8 cellular contexts compared by ENCODE assay signal in the genomic region with DNA sequence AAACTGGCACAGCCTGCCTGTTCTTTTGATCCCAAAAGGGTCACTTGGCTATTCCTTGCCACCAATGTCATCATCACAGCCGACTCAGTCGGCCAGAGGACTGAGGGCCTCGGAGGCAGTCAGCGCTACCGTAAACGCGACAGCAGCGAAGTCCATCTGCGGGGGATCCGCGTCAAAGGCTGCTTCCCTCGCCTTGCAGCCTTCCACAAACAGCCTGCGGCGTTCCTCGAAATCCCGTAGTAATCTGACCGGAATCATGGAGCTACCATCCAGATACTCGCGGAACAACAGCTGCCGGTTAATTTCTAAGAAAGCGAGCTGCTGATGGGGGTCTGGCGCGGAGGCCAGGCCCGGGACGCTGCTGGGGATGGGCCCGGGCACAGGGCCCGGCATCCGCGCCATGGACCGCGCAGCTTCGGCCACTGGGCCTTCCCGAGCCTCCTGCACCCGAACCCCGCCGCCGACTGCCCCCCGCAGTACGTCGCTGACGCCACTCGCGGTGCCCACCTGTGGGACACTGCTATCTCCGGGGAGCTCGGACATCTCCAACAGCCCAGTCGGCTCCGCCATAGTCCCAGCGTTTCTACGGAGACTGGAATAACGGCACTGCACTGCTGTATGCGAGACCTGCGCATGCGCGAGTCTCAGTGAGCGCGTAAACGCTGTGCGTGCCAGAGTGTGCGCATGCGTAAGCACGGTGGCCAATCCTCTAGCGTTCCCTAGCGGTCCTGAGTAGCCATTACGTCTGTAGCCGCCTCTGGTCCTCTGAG. TPM values are rescaled to one million over a fixed set of nuclear protein-coding genes. Genes with fewer than 3 reads are reported as not detected.
DNase-seq lines count a peak whose midpoint lies in the region; ATAC-seq and TF ChIP-seq lines count a peak whose summit lies in the region.

A gene with protein sequence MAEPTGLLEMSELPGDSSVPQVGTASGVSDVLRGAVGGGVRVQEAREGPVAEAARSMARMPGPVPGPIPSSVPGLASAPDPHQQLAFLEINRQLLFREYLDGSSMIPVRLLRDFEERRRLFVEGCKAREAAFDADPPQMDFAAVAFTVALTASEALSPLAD (minus strand): TSS at position 620 of the 770 bp plus-strand sequence. CDS start 50 bp downstream, at position 570.

- H3K9me3 ChIP-seq in right cardiac atrium (ENCODE audit: control insufficient read depth, low read length) (no peaks in the 10 kb centered on the region), uterus (no peaks in the 10 kb centered on the region)

- H3K4me1 ChIP-seq in right cardiac atrium (ENCODE audit: control insufficient read depth, insufficient read depth, low read length) (no peaks in the 10 kb centered on the region), uterus (no peaks in the 10 kb centered on the region)

- no peaks in the 10 kb centered on the region for H3K27me3 ChIP-seq in right cardiac atrium (ENCODE audit: control insufficient read depth, insufficient read depth)
- H3K27me3 ChIP-seq in uterus = no peaks in the 10 kb centered on the region

- TF ChIP-seq CTCF in uterus (IDR thresholded peaks at IDR 0.05) = peak; percentile 99 to 100 (median 100)

- WGBS in right cardiac atrium = under 1% methylated on average over 65 of the region's 65 CpGs

- H3K4me3 ChIP-seq in right cardiac atrium (ENCODE audit: low read length) (peak within 1 kb of the TSS; percentile 56), uterus (peak within 1 kb of the TSS; percentile 55 to 81)

- peak; percentile 92 for ATAC-seq in GM18498 (IDR thresholded peaks at IDR 0.05; ENCODE audit: unreplicated experiment)
- ATAC-seq in HG02885 (IDR thresholded peaks at IDR 0.05; ENCODE audit: poor library complexity, unreplicated experiment) = peak; percentile 93
- peak; percentile 98 to 99 for ATAC-seq in right cardiac atrium

- TF ChIP-seq POLR2A in uterus (IDR thresholded peaks at IDR 0.05) = peak; percentile 80

- peak; percentile 95 for DNase-seq in NCI-H146 treated with DMSO at 0.1 percent for 48 hours (lab: John Stamatoyannopoulos, UW; ENCODE audit: unreplicated experiment)
- peak; percentile 90 to 96 (median 94) for DNase-seq in T-helper 1 cell
- peak; percentile 97 to 99 (median 98) for DNase-seq in right cardiac atrium
- DNase-seq in pulmonary artery endothelial cell (ENCODE audit: low read depth, low spot score) = peak; percentile 87
- DNase-seq in uterus = peak; percentile 95

- no peaks in the 10 kb centered on the region for H3K36me3 ChIP-seq in uterus

- H3K27ac ChIP-seq in angular gyrus (ENCODE audit: low read depth, low read length) (peak within 1 kb of the TSS; percentile 77), right cardiac atrium (ENCODE audit: low read length) (peak within 1 kb of the TSS; percentile 71), uterus (peak within 1 kb of the TSS; percentile 82 to 88)

- intact Hi-C loops in right cardiac atrium (cut with DNase I) (loop anchor here in 3 of 4 donors (5.0 to 10.0 kb wide), 3 partner anchors 55 to 88 kb away; partner anchors contain the start of gene SUPT5H (in 2 of the 3)), uterus (cut with DNase I; ENCODE audit: low total_unique reads) (loop anchor here (10.0 kb wide), 1 partner anchor 58 kb away; no protein-coding TSS in a partner anchor)

RNA-seq across cellular contexts. Expression of the gene that starts here (rescaled TPM):
- total RNA-seq in right cardiac atrium (1 to 10 TPM; 2.3 to 4.3 (median 3.3) TPM), pulmonary artery endothelial cell (3.1 and 4.7 TPM in 2 replicates), uterus (1 to 10 TPM in 3 of 4 donors, under 1 TPM in 1; 0.29 to 6.6 (median 5.1) TPM)
- 2.8 TPM for polyA plus RNA-seq in right cardiac atrium

Comparison
In these comparisons a context has a peak if more than half of its experiments do, and no peak if none do; other contexts are left out.
1. Peak in every context shown above with its lines: DNase-seq, ATAC-seq, H3K4me3 ChIP-seq and H3K27ac ChIP-seq.